In the genomic region with DNA sequence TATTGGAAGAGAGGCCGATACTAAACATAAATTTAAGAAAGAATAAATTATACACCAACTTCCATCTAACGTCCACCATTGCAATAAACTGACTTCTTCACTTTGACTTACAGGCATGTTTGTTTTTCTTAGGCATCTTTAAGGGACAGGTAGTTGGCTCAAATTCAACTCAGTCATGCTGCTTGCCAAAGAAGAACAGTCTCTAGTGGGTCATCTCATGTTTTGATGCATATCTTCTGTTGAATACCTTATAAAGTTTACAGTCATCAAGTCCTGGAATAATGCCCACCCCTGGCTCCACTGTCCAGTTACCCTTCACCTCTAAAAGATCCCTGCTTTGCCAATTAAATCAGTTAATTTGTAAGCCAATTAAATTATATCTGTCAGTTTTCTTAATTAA, we compare ENCODE assay signal across 19 cellular contexts.
DNase-seq lines count a peak whose midpoint lies in the region; TF ChIP-seq lines count a peak whose summit lies in the region.
"Had no signal": no experiment of that assay in that cellular context is flagged by ENCODE, and none has a peak within 500 bp of the region (broad histone marks: within the 10 kb centered on the region; RNA-seq: fewer than 3 reads in every experiment).

No MANE protein-coding gene starts in this region.

- peak; percentile 11 for DNase-seq in DMS79 treated with DMSO at 0.1 percent for 48 hours (lab: John Stamatoyannopoulos, UW)
- DNase-seq in DMS79 (lab: John Stamatoyannopoulos, UW): no peak
- DNase-seq in LNCaP clone FGC (ENCODE audit: low read depth): peak; percentile 63
- DNase-seq in NCI-H69 (lab: John Stamatoyannopoulos, UW): peak; percentile 33
- no peak for DNase-seq in T-helper 2 cell
- no peak for DNase-seq in type B pancreatic cell (ENCODE audit: extremely low spot score, unreplicated experiment)
- DNase-seq: 8988T; ACHN; AML-193; BE2C; CD4-positive, alpha-beta T cell; CD8-positive, alpha-beta memory T cell; DMS 273 treated with DMSO at 0.1 percent for 48 hours; GF-D8; H9 had no signal

- peaks cover 11% of the 10 kb centered on the region for H3K4me1 Mint-ChIP-seq in type B pancreatic cell (ENCODE audit: unreplicated experiment)
- H3K4me1 Mint-ChIP-seq: CD14-positive monocyte; CD8-positive, alpha-beta memory T cell; GM23338; H9 had no signal

- no peaks in the 10 kb centered on the region for H3K36me3 Mint-ChIP-seq in type B pancreatic cell
- H3K36me3 Mint-ChIP-seq: CD14-positive monocyte; CD8-positive, alpha-beta memory T cell had no signal

- TF ChIP-seq CTCF in LNCaP clone FGC (IDR thresholded peaks at IDR 0.05; ENCODE audit: control insufficient read depth, extremely low read depth, insufficient read depth): no peak
- no peak for TF ChIP-seq CTCF in type B pancreatic cell (conservative IDR thresholded peaks at IDR 0.05)

- no peak overlapping the region for H3K4me3 ChIP-seq in LNCaP clone FGC (ENCODE audit: low read depth, low read length)
- H3K4me3 ChIP-seq: A549; BLaER1 treated with 17β-estradiol and CSF1 and Interleukin-3, amounts not matched to agents 10 nM and 100 nM; GM23338 had no signal

- peaks cover 16% of the 10 kb centered on the region for H3K27me3 Mint-ChIP-seq in type B pancreatic cell
- H3K27me3 Mint-ChIP-seq: CD4-positive, alpha-beta T cell; CD8-positive, alpha-beta memory T cell had no signal

- peaks cover 11% of the 10 kb centered on the region for H3K9me3 Mint-ChIP-seq in type B pancreatic cell

- no peak overlapping the region for H3K4me3 Mint-ChIP-seq in type B pancreatic cell
- H3K4me3 Mint-ChIP-seq: CD14-positive monocyte; CD4-positive, alpha-beta T cell; GM23338; H9 had no signal

- no peak overlapping the region for H3K27ac Mint-ChIP-seq in type B pancreatic cell
- H3K27ac Mint-ChIP-seq: CD14-positive monocyte; CD4-positive, alpha-beta T cell; CD8-positive, alpha-beta memory T cell; GM23338; H9 had no signal

Comparison
In these comparisons a context has a peak if more than half of its experiments do, and no peak if none do; other contexts are left out.
1. DNase-seq: peak in DMS79 treated with DMSO at 0.1 percent for 48 hours (single experiment), LNCaP clone FGC (single experiment) and NCI-H69 (single experiment); none in DMS79 (single experiment), T-helper 2 cell (0 of 5) and type B pancreatic cell (single experiment).